Comparison of ENCODE assay signal across 11 cellular contexts in genomic region chr4:40486534-40486933, GRCh38.
DNase-seq lines count a peak whose midpoint lies in the region; ATAC-seq and TF ChIP-seq lines count a peak whose summit lies in the region.
"Had no signal": no experiment of that assay in that cellular context is flagged by ENCODE, and none has a peak within 500 bp of the region (broad histone marks: within the 10 kb centered on the region; RNA-seq: fewer than 3 reads in every experiment).

No MANE protein-coding gene starts in this region.

- ATAC-seq in mucosa of descending colon (peak; percentile 66), HG03439 (IDR thresholded peaks at IDR 0.05; ENCODE audit: unreplicated experiment) (no peak), HG02885 (IDR thresholded peaks at IDR 0.05; ENCODE audit: poor library complexity, unreplicated experiment) (no peak)

- no peaks in the 10 kb centered on the region for H3K9me3 ChIP-seq in mucosa of descending colon

- peak; percentile 50 for DNase-seq in EL
- peak; percentile 85 for DNase-seq in NB4 (ENCODE audit: low read depth)
- peak; percentile 49 for DNase-seq in epithelial cell of prostate (ENCODE audit: low read depth, low spot score)
- DNase-seq in mucosa of descending colon, result no peak
- DNase-seq in HuH-7 (ENCODE audit: low spot score), result no peak
- DNase-seq in glomerular visceral epithelial cell (ENCODE audit: extremely low spot score), result no peak
- DNase-seq: activated gamma-delta T cell treated with Interleukin-2 at 50 U/mL for 16 hours, NCI-H1092, NCI-H69 had no signal

- intact Hi-C loops in mucosa of descending colon (cut with DNase I, micrococcal nuclease), result no loop called here

- TF ChIP-seq CTCF in NB4 (IDR thresholded peaks at IDR 0.05; ENCODE audit: low read depth, low read length) (no peak), mucosa of descending colon (IDR thresholded peaks at IDR 0.05) (no peak)

- no peak overlapping the region for H3K4me3 ChIP-seq in NB4 (ENCODE audit: low read depth, low read length)
- no peak overlapping the region for H3K4me3 ChIP-seq in mucosa of descending colon

- peak overlapping the region; percentile 72 for H3K27ac ChIP-seq in epithelial cell of prostate

- H3K36me3 ChIP-seq in mucosa of descending colon (ENCODE audit: low read depth), result peaks cover 3% of the 10 kb centered on the region

- no peak for TF ChIP-seq POLR2A in NB4 (IDR thresholded peaks at IDR 0.05; ENCODE audit: extremely low read depth, insufficient read length)

- H3K4me1 ChIP-seq in mucosa of descending colon (ENCODE audit: low read depth), result peaks cover 22% of the 10 kb centered on the region

Comparison
In these comparisons a context has a peak if more than half of its experiments do, and no peak if none do; other contexts are left out.
1. DNase-seq: peak in EL (single experiment), NB4 (single experiment) and epithelial cell of prostate (single experiment); none in mucosa of descending colon (0 of 3), HuH-7 (single experiment) and glomerular visceral epithelial cell (single experiment).